Comparison of ENCODE assay signal across 10 cellular contexts in the genomic region with DNA sequence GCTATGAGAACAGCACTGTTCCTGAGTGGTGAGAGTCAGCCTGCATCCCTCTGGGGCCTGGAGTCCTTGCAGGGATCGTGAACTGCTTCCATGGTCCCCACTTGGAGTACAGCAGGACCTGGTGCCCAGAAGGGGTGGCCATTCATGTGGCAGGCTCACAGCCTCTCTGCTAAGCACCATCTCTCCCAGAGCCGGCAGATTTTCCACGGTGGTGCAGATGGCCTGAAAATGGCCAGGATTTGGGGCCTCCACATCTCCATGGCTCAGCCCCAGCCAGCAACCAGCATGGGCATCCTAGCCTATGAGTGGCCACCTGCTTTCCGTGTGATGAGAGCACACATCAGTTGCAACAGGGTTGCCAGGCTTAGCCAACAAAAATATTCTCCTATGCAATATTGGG.
"Had no signal": no experiment of that assay in that cellular context is flagged by ENCODE, and none has a peak within 500 bp of the region (broad histone marks: within the 10 kb centered on the region; RNA-seq: fewer than 3 reads in every experiment).

No MANE protein-coding gene starts in this region.

- H3K9me3 ChIP-seq: esophagus squamous epithelium, thoracic aorta had no signal

- H3K36me3 Mint-ChIP-seq: neural progenitor cell had no signal

- H3K27me3 Mint-ChIP-seq: stimulated activated naive CD8-positive, alpha-beta T cell treated with anti-CD3 and anti-CD28 coated beads, Interleukin-15, Interleukin-2, amounts not matched to agents 100 ng/mL and 50 ng/mL, for 24 hours had no signal

- H3K4me1 ChIP-seq: neural progenitor cell had no signal

- H3K9me3 Mint-ChIP-seq: stimulated activated naive CD8-positive, alpha-beta T cell treated with anti-CD3 and anti-CD28 coated beads, Interleukin-15, Interleukin-2, amounts not matched to agents 100 ng/mL and 50 ng/mL, for 24 hours had no signal

- H3K27ac ChIP-seq: neural progenitor cell, thoracic aorta, VCaP had no signal

- H3K36me3 ChIP-seq: esophagus squamous epithelium, neural progenitor cell, thoracic aorta had no signal

- DNase-seq: activated T-cell treated with anti-CD3 and anti-CD28 coated beads, Interleukin-2, amount 50 U/mL, for 1 hour; esophagus squamous epithelium; foreskin fibroblast; mammary epithelial cell; retina; T1000 had no signal

- H3K27me3 ChIP-seq: esophagus squamous epithelium, neural progenitor cell had no signal

- H3K4me3 Mint-ChIP-seq: neural progenitor cell; stimulated activated naive CD8-positive, alpha-beta T cell treated with anti-CD3 and anti-CD28 coated beads, Interleukin-15, Interleukin-2, amounts not matched to agents 100 ng/mL and 50 ng/mL, for 24 hours had no signal

- H3K4me3 ChIP-seq: esophagus squamous epithelium, neural progenitor cell, thoracic aorta had no signal
